29 cellular contexts compared by ENCODE assay signal in genomic region chr6:156972145-156972544, GRCh38.
"Had no signal": no experiment of that assay in that cellular context is flagged by ENCODE, and none has a peak within 500 bp of the region (broad histone marks: within the 10 kb centered on the region; RNA-seq: fewer than 3 reads in every experiment).

No MANE protein-coding gene starts in this region.

- ATAC-seq: activated CD4-positive, CD25-positive, alpha-beta regulatory T cell treated with anti-CD3 and anti-CD28 coated beads, Interleukin-2, amount 50 U/mL, for 24 hours; activated CD8-positive, alpha-beta T cell treated with anti-CD3 and anti-CD28 coated beads for 36 hours; activated naive CD8-positive, alpha-beta T cell treated with anti-CD3 and anti-CD28 coated beads, Interleukin-2, amount 50 U/mL, for 24 hours; body of pancreas; T-helper 17 cell had no signal

- DNase-seq: activated B cell treated with CpG ODN at 0.5 μM for 24 hours; activated CD4-positive, alpha-beta T cell treated with anti-CD3 and anti-CD28 coated beads for 48 hours; activated CD4-positive, alpha-beta T cell treated with anti-CD3 and anti-CD28 coated beads, Interleukin-2, amount 50 U/mL, for 1 hour; activated CD4-positive, alpha-beta T cell treated with anti-CD3 and anti-CD28 coated beads, Interleukin-2, amount 50 U/mL, for 48 hours; activated CD8-positive, alpha-beta memory T cell treated with anti-CD3 and anti-CD28 coated beads for 24 hours; activated CD8-positive, alpha-beta T cell treated with anti-CD3 and anti-CD28 coated beads for 36 hours; activated effector memory CD4-positive, alpha-beta T cell treated with anti-CD3 and anti-CD28 coated beads, Interleukin-2, amount 50 U/mL, for 16 hours; activated naive CD4-positive, alpha-beta T cell treated with anti-CD3 and anti-CD28 coated beads for 36 hours; activated naive CD8-positive, alpha-beta T cell treated with anti-CD3 and anti-CD28 coated beads for 36 hours; activated naive CD8-positive, alpha-beta T cell treated with anti-CD3 and anti-CD28 coated beads, Interleukin-2, amount 50 U/mL, for 24 hours; activated T-cell treated with anti-CD3 and anti-CD28 coated beads, Interleukin-2, amount 50 U/mL, for 1 hour; activated T-cell treated with anti-CD3 and anti-CD28 coated beads, Interleukin-2, amount 50 U/mL, for 48 hours; adrenal gland; amygdala; aorta; body of pancreas; caudate nucleus; cerebellar nuclear complex; colonic mucosa; effector CD8-positive, alpha-beta T cell; esophagus squamous epithelium; foreskin melanocyte; head of caudate nucleus; T-helper 1 cell; T-helper 17 cell; T1000; WERI-Rb-1 had no signal

- H3K4me3 ChIP-seq: adrenal gland, body of pancreas, colonic mucosa, esophagus squamous epithelium had no signal

- H3K27ac ChIP-seq: adrenal gland, body of pancreas, colonic mucosa, epithelial cell of prostate, esophagus squamous epithelium, WERI-Rb-1 had no signal

- H3K9me3 ChIP-seq: adrenal gland, body of pancreas, colonic mucosa, esophagus squamous epithelium had no signal

- H3K27me3 ChIP-seq: adrenal gland, body of pancreas, colonic mucosa, esophagus squamous epithelium had no signal

- H3K4me1 ChIP-seq: colonic mucosa had no signal

- H3K36me3 ChIP-seq: adrenal gland, colonic mucosa, esophagus squamous epithelium, WERI-Rb-1 had no signal
